In the genomic region with DNA sequence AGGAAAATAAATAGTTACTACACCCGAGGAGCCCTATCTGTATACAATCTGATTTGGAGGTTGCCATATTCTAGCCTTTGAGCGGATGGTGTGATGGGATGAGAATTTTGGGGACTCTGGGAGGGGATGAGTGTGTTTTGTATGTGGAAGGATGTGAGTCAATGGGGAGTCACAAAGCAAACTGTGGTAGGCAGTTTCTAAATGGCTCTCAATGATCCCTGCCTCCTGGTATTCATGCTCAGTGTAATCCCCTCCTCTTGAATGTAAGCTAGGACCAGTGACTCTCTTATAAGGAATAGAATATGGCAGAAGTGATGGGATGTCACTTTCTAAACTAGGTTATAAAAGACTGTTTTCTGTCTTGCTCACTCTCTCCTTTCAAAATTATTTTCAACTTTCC, we compare ENCODE assay signal across 11 cellular contexts.
"Had no signal": no experiment of that assay in that cellular context is flagged by ENCODE, and none has a peak within 500 bp of the region (broad histone marks: within the 10 kb centered on the region; RNA-seq: fewer than 3 reads in every experiment).

No MANE protein-coding gene starts in this region.

- H3K4me1 ChIP-seq: colonic mucosa, thyroid gland had no signal

- H3K36me3 ChIP-seq: colonic mucosa, neural progenitor cell, thyroid gland, WERI-Rb-1 had no signal

- H3K4me3 ChIP-seq: colonic mucosa, hepatocyte, neural progenitor cell, thyroid gland had no signal

- H3K79me2 ChIP-seq: hepatocyte had no signal

- ATAC-seq: activated CD8-positive, alpha-beta T cell treated with anti-CD3 and anti-CD28 coated beads, Interleukin-2, amount 10 ng/mL, durations not matched to agents 7 days and 5 days had no signal

- H3K27me3 ChIP-seq: colonic mucosa, hepatocyte, neural progenitor cell, thyroid gland had no signal

- H2AFZ ChIP-seq: hepatocyte, neural progenitor cell had no signal

- H3K9ac ChIP-seq: neural progenitor cell had no signal

- H3K9me3 ChIP-seq: colonic mucosa, thyroid gland had no signal

- H3K27ac ChIP-seq: colonic mucosa, hepatocyte, neural progenitor cell, thyroid gland, WERI-Rb-1 had no signal

- H3K4me2 ChIP-seq: hepatocyte, neural progenitor cell had no signal

- DNase-seq: activated CD4-positive, alpha-beta T cell treated with anti-CD3 and anti-CD28 coated beads for 4 hours; activated CD8-positive, alpha-beta memory T cell treated with anti-CD3 and anti-CD28 coated beads, Interleukin-2, amount 50 U/mL, for 48 hours; activated CD8-positive, alpha-beta T cell treated with anti-CD3 and anti-CD28 coated beads, Interleukin-2, amount 10 ng/mL, durations not matched to agents 7 days and 5 days; activated naive CD4-positive, alpha-beta T cell; caudate nucleus; colonic mucosa; small intestine; thyroid gland; WERI-Rb-1 had no signal
